Comparison of ENCODE assay signal across 15 cellular contexts in genomic region chr14:103045387-103045869, GRCh38. TPM values are rescaled to one million over a fixed set of nuclear protein-coding genes. Genes with fewer than 3 reads are reported as not detected.
A peak's percentile ranks its signal among the peaks of the same experiment; 100 is the strongest.
DNase-seq lines count a peak whose midpoint lies in the region; ATAC-seq, FAIRE-seq and TF ChIP-seq lines count a peak whose summit lies in the region.
"Had no signal": no experiment of that assay in that cellular context is flagged by ENCODE, and none has a peak within 500 bp of the region (broad histone marks: within the 10 kb centered on the region; RNA-seq: fewer than 3 reads in every experiment).

No MANE protein-coding gene starts in this region.

- H2AFZ ChIP-seq in osteoblast (ENCODE audit: low read length), result no peak overlapping the region

- H3K4me3 ChIP-seq in HEK293 (ENCODE audit: low read depth, low read length), result no peak overlapping the region
- peak overlapping the region in 1 of 4 donors; percentile 10 for H3K4me3 ChIP-seq in pancreas
- no peak overlapping the region for H3K4me3 ChIP-seq in osteoblast (ENCODE audit: insufficient read depth, low read length)

- intact Hi-C loops in pancreas (cut with DNase I), result no loop called here

- WGBS in pancreas, 2 donors, result 4 to 6% methylated on average over 15 of the region's 15 CpGs

- FAIRE-seq in pancreas (lab: Jason Lieb, UNC), result no peak
- FAIRE-seq: keratinocyte had no signal

- peaks cover 8% of the 10 kb centered on the region for H3K27me3 Mint-ChIP-seq in activated naive CD8-positive, alpha-beta T cell treated with anti-CD3 and anti-CD28 coated beads, Interleukin-2, amount 10 ng/mL, durations not matched to agents 7 days and 5 days

- H3K4me1 ChIP-seq in HEK293 (ENCODE audit: control insufficient read depth, insufficient read depth, low read length), result peaks cover 3% of the 10 kb centered on the region; the same call in 1 of the 2 replicates
- H3K4me1 ChIP-seq in pancreas, result peaks cover 0 to 23% (median 23%) of the 10 kb centered on the region in 3 donors
- no peaks in the 10 kb centered on the region for H3K4me1 ChIP-seq in osteoblast (ENCODE audit: insufficient read depth, low read length)

- no peak for ATAC-seq in activated naive CD8-positive, alpha-beta T cell treated with anti-CD3 and anti-CD28 coated beads, Interleukin-2, amount 10 ng/mL, durations not matched to agents 7 days and 5 days (ENCODE audit: low read depth)
- peak; percentile 66 to 85 (median 73) for ATAC-seq in pancreas
- ATAC-seq: activated CD4-positive, alpha-beta T cell treated with anti-CD3 and anti-CD28 coated beads for 36 hours had no signal

- POLR2A ChIA-PET in HEK293 (lab: Yijun Ruan, JAX), result no interaction called here
- POLR2A ChIA-PET in activated naive CD8-positive, alpha-beta T cell treated with anti-CD3 and anti-CD28 coated beads, Interleukin-2, amount 10 ng/mL, durations not matched to agents 7 days and 5 days (lab: Charles Lee), result no interaction called here

- H3K9me3 Mint-ChIP-seq in activated naive CD8-positive, alpha-beta T cell treated with anti-CD3 and anti-CD28 coated beads, Interleukin-2, amount 10 ng/mL, durations not matched to agents 7 days and 5 days, result peaks cover 5% of the 10 kb centered on the region

- peaks cover 75% of the 10 kb centered on the region for H4K20me1 ChIP-seq in osteoblast (ENCODE audit: insufficient read depth, low read length)

- H3K36me3 ChIP-seq in HEK293 (ENCODE audit: control insufficient read depth in 2 of 2, insufficient read depth in 1 of 2, low read length in 2 of 2), result peaks cover 0 to 14% of the 10 kb centered on the region in 2 experiments; a peak in 2 of 3 replicates
- no peaks in the 10 kb centered on the region for H3K36me3 ChIP-seq in pancreas
- H3K36me3 ChIP-seq in osteoblast (ENCODE audit: insufficient read depth, low read length), result peaks cover 10% of the 10 kb centered on the region

- in situ Hi-C loops in GM13977 (cut with MboI; ENCODE audit: low pct_unique_long_range_greater_than_20kb, low sequenced_read_pairs, unreplicated experiment), result no loop called here

- H3K9me3 ChIP-seq in HEK293 (ENCODE audit: control insufficient read depth, insufficient read depth, low read depth, low read length) (no peaks in the 10 kb centered on the region), pancreas (no peaks in the 10 kb centered on the region), osteoblast (ENCODE audit: low read depth, low read length) (no peaks in the 10 kb centered on the region)

- no peak for TF ChIP-seq CTCF in GM13977 (IDR thresholded peaks at IDR 0.05; ENCODE audit: extremely low read depth, insufficient read depth, missing control alignments)
- TF ChIP-seq CTCF in HEK293 (tag by site-specific recombination; IDR thresholded peaks at IDR 0.05), result no peak
- TF ChIP-seq CTCF in pancreas (IDR thresholded peaks at IDR 0.05), result no peak
- no peak for TF ChIP-seq CTCF in osteoblast (IDR thresholded peaks at IDR 0.05; ENCODE audit: extremely low read depth, low read depth, low read length)

- DNase-seq in GM13977 (ENCODE audit: low spot score) (peak; percentile 56), pancreas (no peak), NCI-H1694 (lab: John Stamatoyannopoulos, UW) (no peak), osteoblast (ENCODE audit: insufficient read length, low spot score, missing footprints) (no peak), C1 segment of cervical spinal cord (lab: John Stamatoyannopoulos, UW) (no peak)
- DNase-seq in activated naive CD8-positive, alpha-beta T cell treated with anti-CD3 and anti-CD28 coated beads, Interleukin-2, amount 10 ng/mL, durations not matched to agents 7 days and 5 days, result no peak
- no peak for DNase-seq in activated CD4-positive, alpha-beta T cell treated with anti-CD3 and anti-CD28 coated beads, Interleukin-2, amount 50 U/mL, for 48 hours
- DNase-seq: activated CD4-positive, alpha-beta T cell treated with anti-CD3 and anti-CD28 coated beads for 36 hours; activated effector memory CD4-positive, alpha-beta T cell treated with anti-CD3 and anti-CD28 coated beads, Interleukin-2, amount 50 U/mL, for 16 hours; DMS 273 treated with DMSO at 0.1 percent for 48 hours; GOT3; NCI-H69 had no signal

- no peak overlapping the region for H3K27ac Mint-ChIP-seq in activated naive CD8-positive, alpha-beta T cell treated with anti-CD3 and anti-CD28 coated beads, Interleukin-2, amount 10 ng/mL, durations not matched to agents 7 days and 5 days
- H3K27ac Mint-ChIP-seq: activated CD4-positive, alpha-beta T cell treated with anti-CD3 and anti-CD28 coated beads for 36 hours had no signal

- CTCF ChIA-PET in HEK293 (lab: Yijun Ruan, JAX), result interaction anchor here (0.5 to 1.3 kb wide), 2 partner anchors 29 to 609 kb away, joined by 3 read pairs; no protein-coding TSS in a partner anchor

- peaks cover 4% of the 10 kb centered on the region for H3K4me1 Mint-ChIP-seq in activated naive CD8-positive, alpha-beta T cell treated with anti-CD3 and anti-CD28 coated beads, Interleukin-2, amount 10 ng/mL, durations not matched to agents 7 days and 5 days

- H3K27me3 ChIP-seq in pancreas (no peaks in the 10 kb centered on the region), osteoblast (ENCODE audit: insufficient read depth, low read length) (no peaks in the 10 kb centered on the region)

- H3K27ac ChIP-seq in HEK293 (ENCODE audit: extremely low read depth, low read depth, low read length) (no peak overlapping the region), pancreas (peak overlapping the region in 2 of 4 donors; percentile 36 to 37), osteoblast (ENCODE audit: low read depth, low read length) (no peak overlapping the region)

- peaks cover 96% of the 10 kb centered on the region for H3K79me2 ChIP-seq in osteoblast (ENCODE audit: insufficient read depth, low read length)

- no peaks in the 10 kb centered on the region for H3K36me3 Mint-ChIP-seq in activated naive CD8-positive, alpha-beta T cell treated with anti-CD3 and anti-CD28 coated beads, Interleukin-2, amount 10 ng/mL, durations not matched to agents 7 days and 5 days

- H3K4me2 ChIP-seq in osteoblast (ENCODE audit: insufficient read depth, low read length), result no peak overlapping the region

- peak overlapping the region; percentile 29 for H3K4me3 Mint-ChIP-seq in activated naive CD8-positive, alpha-beta T cell treated with anti-CD3 and anti-CD28 coated beads, Interleukin-2, amount 10 ng/mL, durations not matched to agents 7 days and 5 days
- H3K4me3 Mint-ChIP-seq: activated CD4-positive, alpha-beta T cell treated with anti-CD3 and anti-CD28 coated beads for 36 hours had no signal

TF ChIP-seq in HEK293, 187 proteins besides CTCF, POLR2A, EP300 and RAD21:
- TF ChIP-seq GLI4 (tag by site-specific recombination; IDR thresholded peaks at IDR 0.05) (no peak), REST (tag by site-specific recombination; IDR thresholded peaks at IDR 0.05) (peak; percentile 96)
TF ChIP-seq in HEK293: peak in this region for 1.

RNA-seq across cellular contexts. Expression of gene CDC42BPB, which starts 11.9 kb away (rescaled TPM):
- total RNA-seq in activated naive CD8-positive, alpha-beta T cell treated with anti-CD3 and anti-CD28 coated beads, Interleukin-2, amount 10 ng/mL, durations not matched to agents 7 days and 5 days, result 1 to 10 TPM; 1.1 TPM
- 10 to 100 TPM; 27.2 to 45.5 (median 31.0) TPM for total RNA-seq in pancreas
- polyA plus RNA-seq in pancreas, result 10 to 100 TPM; 33.5 to 34.5 TPM
- 99.9 and 118 TPM in 2 replicates for total RNA-seq in osteoblast

RNA-seq across cellular contexts. Expression of gene LBHD2, which starts 38.6 kb away (rescaled TPM):
- not detected for total RNA-seq in activated naive CD8-positive, alpha-beta T cell treated with anti-CD3 and anti-CD28 coated beads, Interleukin-2, amount 10 ng/mL, durations not matched to agents 7 days and 5 days
- total RNA-seq in pancreas (not detected), osteoblast (not detected in 2 replicates)
- polyA plus RNA-seq in pancreas, result not detected
- total RNA-seq: activated CD4-positive, alpha-beta T cell treated with anti-CD3 and anti-CD28 coated beads for 36 hours; fibroblast of villous mesenchyme had no signal
- polyA plus RNA-seq: keratinocyte had no signal

RNA-seq across cellular contexts. Expression of gene EXOC3L4, which starts 49.1 kb away (rescaled TPM):
- total RNA-seq in activated naive CD8-positive, alpha-beta T cell treated with anti-CD3 and anti-CD28 coated beads, Interleukin-2, amount 10 ng/mL, durations not matched to agents 7 days and 5 days, result not detected
- 1 to 10 TPM in 4 of 6 donors, under 1 TPM in 2; 0.63 to 6.2 (median 1.3) TPM for total RNA-seq in pancreas
- 1 to 10 TPM; 5.0 to 8.9 TPM for polyA plus RNA-seq in pancreas
- total RNA-seq in osteoblast, result 0.29 TPM in 1 of 2 replicates, not detected in the other
- total RNA-seq: activated CD4-positive, alpha-beta T cell treated with anti-CD3 and anti-CD28 coated beads for 36 hours; fibroblast of villous mesenchyme had no signal
- polyA plus RNA-seq: keratinocyte had no signal

Comparison
In these comparisons a context has a peak if more than half of its experiments do, and no peak if none do; other contexts are left out.
1. RNA of gene CDC42BPB, which starts 11.9 kb away (total RNA-seq): 99.9 to 118 TPM in osteoblast and 27.2 to 45.5 TPM in pancreas; 1.1 TPM in activated naive CD8-positive, alpha-beta T cell treated with anti-CD3 and anti-CD28 coated beads, Interleukin-2, amount 10 ng/mL, durations not matched to agents 7 days and 5 days; every median in the first group is over 10 times any median in the second.